In genomic region chr1:90722874-90723273, GRCh38 we compare ENCODE assay signal across 14 cellular contexts. TPM values are rescaled to one million over a fixed set of nuclear protein-coding genes. Genes with fewer than 3 reads are reported as not detected.
DNase-seq lines count a peak whose midpoint lies in the region; ATAC-seq and TF ChIP-seq lines count a peak whose summit lies in the region.
"Had no signal": no experiment of that assay in that cellular context is flagged by ENCODE, and none has a peak within 500 bp of the region (broad histone marks: within the 10 kb centered on the region; RNA-seq: fewer than 3 reads in every experiment).

No MANE protein-coding gene starts in this region.

- no peaks in the 10 kb centered on the region for H3K9me2 ChIP-seq in hepatocyte (replicated peaks; ENCODE audit: insufficient read depth)

- H3K4me1 Mint-ChIP-seq in activated CD8-positive, alpha-beta T cell treated with anti-CD3 and anti-CD28 coated beads, Interleukin-2, amount 10 ng/mL, durations not matched to agents 7 days and 5 days (ENCODE audit: low read depth), result peaks cover 42% of the 10 kb centered on the region

- intact Hi-C loops in left ventricle myocardium inferior (cut with micrococcal nuclease) (no loop called here), left ventricle myocardium superior (cut with micrococcal nuclease) (loop anchor here (10.0 kb wide), 1 partner anchor 242 kb away; no protein-coding TSS in a partner anchor), lower leg skin (cut with DNase I; ENCODE audit: low total_unique reads) (no loop called here)

- peak overlapping the region; percentile 71 for H3K4me2 ChIP-seq in hepatocyte

- DNase-seq in left ventricle myocardium inferior (no peak), left ventricle myocardium superior (no peak), hepatocyte (ENCODE audit: low spot score) (no peak), suprapubic skin (ENCODE audit: low spot score in 2 of 2) (no peak), NCI-H187 treated with DMSO at 0.1 percent for 48 hours (lab: John Stamatoyannopoulos, UW) (no peak), lower leg skin (ENCODE audit: low spot score in 2 of 2) (no peak)
- no peak for DNase-seq in activated CD8-positive, alpha-beta T cell treated with anti-CD3 and anti-CD28 coated beads, Interleukin-2, amount 10 ng/mL, durations not matched to agents 7 days and 5 days
- DNase-seq: activated CD4-positive, alpha-beta T cell treated with anti-CD3 and anti-CD28 coated beads, Interleukin-2, amount 50 U/mL, for 1 hour; foreskin keratinocyte; right lobe of liver; stimulated activated CD4-positive, alpha-beta T cell treated with anti-CD3 and anti-CD28 coated beads, Interleukin-4, amount 100 ng/mL, for 24 hours had no signal

- H2AFZ ChIP-seq in hepatocyte, result no peak overlapping the region

- H3K27ac ChIP-seq in left ventricle myocardium inferior (replicated peaks) (no peak overlapping the region), hepatocyte (no peak overlapping the region), suprapubic skin (no peak overlapping the region)
- H3K27ac ChIP-seq: foreskin keratinocyte, right lobe of liver had no signal

- H3K27me3 ChIP-seq in left ventricle myocardium inferior (ENCODE audit: low read depth) (peaks cover 100% of the 10 kb centered on the region), hepatocyte (peaks cover 100% of the 10 kb centered on the region), suprapubic skin (peaks cover 100% of the 10 kb centered on the region)

- H3K36me3 ChIP-seq in left ventricle myocardium inferior, result no peaks in the 10 kb centered on the region
- no peaks in the 10 kb centered on the region for H3K36me3 ChIP-seq in hepatocyte (replicated peaks; ENCODE audit: insufficient read depth, low read depth)
- H3K36me3 ChIP-seq in suprapubic skin, result no peaks in the 10 kb centered on the region
- H3K36me3 ChIP-seq: right lobe of liver had no signal

- TF ChIP-seq EP300 in suprapubic skin (IDR thresholded peaks at IDR 0.05), result no peak

- peaks cover 92% of the 10 kb centered on the region for H3K27me3 Mint-ChIP-seq in activated CD8-positive, alpha-beta T cell treated with anti-CD3 and anti-CD28 coated beads, Interleukin-2, amount 10 ng/mL, durations not matched to agents 7 days and 5 days (ENCODE audit: low read depth)

- peak overlapping the region; percentile 53 for H3K4me3 ChIP-seq in left ventricle myocardium inferior
- H3K4me3 ChIP-seq in hepatocyte, result no peak overlapping the region
- H3K4me3 ChIP-seq in suprapubic skin, result peak overlapping the region; percentile 43
- no peak overlapping the region for H3K4me3 ChIP-seq in lower leg skin (ENCODE audit: low read depth, poor library complexity, severe bottlenecking)

- 35% methylated on average over 4 of the region's 4 CpGs for WGBS in hepatocyte (ENCODE audit: low lambda C conversion rate, missing lambda C conversion rate)
- 75% methylated on average over 4 of the region's 4 CpGs for WGBS in suprapubic skin
- 61 to 76% methylated on average over 4 of the region's 4 CpGs for WGBS in lower leg skin, 2 donors

- CTCF ChIA-PET in activated CD8-positive, alpha-beta T cell treated with anti-CD3 and anti-CD28 coated beads, Interleukin-2, amount 10 ng/mL, durations not matched to agents 7 days and 5 days (lab: Charles Lee), result interaction anchor here (1.5 to 4.7 kb wide), 7 partner anchors 7 to 521 kb away, joined by 4 to 38 read pairs (median 15); no protein-coding TSS in a partner anchor

- no peaks in the 10 kb centered on the region for H3K79me2 ChIP-seq in hepatocyte

- H3K9me3 ChIP-seq in left ventricle myocardium inferior (replicated peaks), result no peaks in the 10 kb centered on the region
- no peaks in the 10 kb centered on the region for H3K9me3 ChIP-seq in hepatocyte (ENCODE audit: low read depth)
- H3K9me3 ChIP-seq in suprapubic skin, result no peaks in the 10 kb centered on the region
- H3K9me3 ChIP-seq: right lobe of liver had no signal

- TF ChIP-seq CTCF in left ventricle myocardium inferior (IDR thresholded peaks at IDR 0.05; ENCODE audit: borderline replicate concordance), result no peak
- TF ChIP-seq CTCF in hepatocyte (IDR thresholded peaks at IDR 0.05; ENCODE audit: poor library complexity), result no peak
- TF ChIP-seq CTCF in suprapubic skin (IDR thresholded peaks at IDR 0.05), result no peak
- TF ChIP-seq CTCF in lower leg skin (IDR thresholded peaks at IDR 0.05), result no peak

- POLR2A ChIA-PET in activated CD8-positive, alpha-beta T cell treated with anti-CD3 and anti-CD28 coated beads, Interleukin-2, amount 10 ng/mL, durations not matched to agents 7 days and 5 days (lab: Charles Lee), result no interaction called here

- no peak overlapping the region for H3K27ac Mint-ChIP-seq in activated CD8-positive, alpha-beta T cell treated with anti-CD3 and anti-CD28 coated beads, Interleukin-2, amount 10 ng/mL, durations not matched to agents 7 days and 5 days

- no peaks in the 10 kb centered on the region for H4K20me1 ChIP-seq in hepatocyte (ENCODE audit: insufficient read depth, poor library complexity, severe bottlenecking)

- H3K4me3 Mint-ChIP-seq in activated CD8-positive, alpha-beta T cell treated with anti-CD3 and anti-CD28 coated beads, Interleukin-2, amount 10 ng/mL, durations not matched to agents 7 days and 5 days, result peak overlapping the region; percentile 65

- ATAC-seq in left ventricle myocardium superior (no peak), GM21360 (IDR thresholded peaks at IDR 0.05; ENCODE audit: unreplicated experiment) (no peak)
- no peak for ATAC-seq in activated CD8-positive, alpha-beta T cell treated with anti-CD3 and anti-CD28 coated beads, Interleukin-2, amount 10 ng/mL, durations not matched to agents 7 days and 5 days
- ATAC-seq: foreskin keratinocyte had no signal

- H3K9me3 Mint-ChIP-seq in activated CD8-positive, alpha-beta T cell treated with anti-CD3 and anti-CD28 coated beads, Interleukin-2, amount 10 ng/mL, durations not matched to agents 7 days and 5 days (ENCODE audit: insufficient read depth), result peaks cover 20% of the 10 kb centered on the region

- H3K4me1 ChIP-seq in left ventricle myocardium inferior (peaks cover 58% of the 10 kb centered on the region), hepatocyte (ENCODE audit: insufficient read depth) (peaks cover 25% of the 10 kb centered on the region), suprapubic skin (peaks cover 61% of the 10 kb centered on the region)
- H3K4me1 ChIP-seq: foreskin keratinocyte had no signal

- peaks cover 34% of the 10 kb centered on the region for H3K36me3 Mint-ChIP-seq in activated CD8-positive, alpha-beta T cell treated with anti-CD3 and anti-CD28 coated beads, Interleukin-2, amount 10 ng/mL, durations not matched to agents 7 days and 5 days (ENCODE audit: low read depth)

- TF ChIP-seq POLR2A in suprapubic skin (IDR thresholded peaks at IDR 0.05), result no peak
- no peak for TF ChIP-seq POLR2A in lower leg skin (IDR thresholded peaks at IDR 0.05)

RNA-seq across cellular contexts. Expression of gene BARHL2, which starts 5.8 kb away (rescaled TPM):
- total RNA-seq in left ventricle myocardium inferior, result not detected
- total RNA-seq in left ventricle myocardium superior, result not detected
- not detected for total RNA-seq in activated CD8-positive, alpha-beta T cell treated with anti-CD3 and anti-CD28 coated beads, Interleukin-2, amount 10 ng/mL, durations not matched to agents 7 days and 5 days
- not detected in 2 replicates for total RNA-seq in hepatocyte
- polyA plus RNA-seq in hepatocyte, result not detected in 2 replicates
- total RNA-seq in suprapubic skin, result not detected
- total RNA-seq in lower leg skin, result not detected
- total RNA-seq: foreskin keratinocyte, lung microvascular endothelial cell, right lobe of liver, ureter had no signal
- polyA plus RNA-seq: foreskin keratinocyte had no signal

Comparison
In these comparisons a context has a peak if more than half of its experiments do, and no peak if none do; other contexts are left out.
1. H3K4me3 ChIP-seq: peak in left ventricle myocardium inferior (single experiment) and suprapubic skin (single experiment); none in hepatocyte (single experiment) and lower leg skin (single experiment).